In the genomic region with DNA sequence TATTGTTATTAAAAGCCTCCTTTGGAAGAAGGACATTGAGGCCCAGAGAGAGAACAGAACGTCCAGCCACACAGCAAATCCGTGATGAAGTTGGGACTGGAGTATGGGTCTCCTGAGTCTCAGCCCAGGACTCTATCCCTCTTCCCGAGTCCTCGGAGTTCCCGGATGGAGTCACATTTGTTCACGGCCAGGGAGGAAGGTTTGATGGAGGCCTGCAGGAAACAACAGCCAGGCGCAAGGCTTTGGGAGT, we compare ENCODE assay signal across 9 cellular contexts. TPM values are rescaled to one million over a fixed set of nuclear protein-coding genes. Genes with fewer than 3 reads are reported as not detected.
DNase-seq lines count a peak whose midpoint lies in the region; ATAC-seq lines count a peak whose summit lies in the region.
"Had no signal": no experiment of that assay in that cellular context is flagged by ENCODE, and none has a peak within 500 bp of the region (broad histone marks: within the 10 kb centered on the region; RNA-seq: fewer than 3 reads in every experiment).

No MANE protein-coding gene starts in this region.

- peaks cover 45% of the 10 kb centered on the region for H3K36me3 ChIP-seq in BLaER1
- peaks cover 40% of the 10 kb centered on the region for H3K36me3 ChIP-seq in HUES48 (ENCODE audit: control insufficient read depth, insufficient read depth, low read length)
- peaks cover 20% of the 10 kb centered on the region for H3K36me3 ChIP-seq in muscle layer of colon (ENCODE audit: insufficient read depth, low read length)

- H3K27me3 ChIP-seq in BLaER1 = no peaks in the 10 kb centered on the region
- H3K27me3 ChIP-seq in HUES48 (ENCODE audit: control insufficient read depth, insufficient read depth, low read length) = no peaks in the 10 kb centered on the region
- no peaks in the 10 kb centered on the region for H3K27me3 ChIP-seq in muscle layer of colon (ENCODE audit: control insufficient read depth in 1 of 2, insufficient read depth in 2 of 2, low read length in 2 of 2)

- H3K9me3 Mint-ChIP-seq in central memory CD8-positive, alpha-beta T cell = no peaks in the 10 kb centered on the region

- peaks cover 33% of the 10 kb centered on the region for H3K4me1 Mint-ChIP-seq in central memory CD8-positive, alpha-beta T cell

- no peaks in the 10 kb centered on the region for H3K9me3 ChIP-seq in BLaER1
- H3K9me3 ChIP-seq in HUES48 (ENCODE audit: control insufficient read depth, insufficient read depth, low read length) = no peaks in the 10 kb centered on the region
- H3K9me3 ChIP-seq in muscle layer of colon (ENCODE audit: low read length) = no peaks in the 10 kb centered on the region

- no peaks in the 10 kb centered on the region for H3K27me3 Mint-ChIP-seq in central memory CD8-positive, alpha-beta T cell

- H3K4me3 ChIP-seq in BLaER1 = peak overlapping the region; percentile 82
- H3K4me3 ChIP-seq in HUES48 (ENCODE audit: low read depth, low read length) = peak overlapping the region; percentile 72
- peak overlapping the region; percentile 72 to 79 for H3K4me3 ChIP-seq in muscle layer of colon (ENCODE audit: low read depth in 1 of 2, low read length in 2 of 2)

- DNase-seq in central memory CD8-positive, alpha-beta T cell (ENCODE audit: low spot score in 2 of 2) = no peak
- DNase-seq in cerebellar nuclear complex (lab: John Stamatoyannopoulos, UW) = no peak

- peak overlapping the region; percentile 95 for H3K4me2 ChIP-seq in BLaER1

- peaks cover 42% of the 10 kb centered on the region for H3K4me1 ChIP-seq in BLaER1
- H3K4me1 ChIP-seq in HUES48 (ENCODE audit: control insufficient read depth, insufficient read depth, low read length) = peaks cover 19% of the 10 kb centered on the region
- peaks cover 35% of the 10 kb centered on the region for H3K4me1 ChIP-seq in muscle layer of colon (ENCODE audit: insufficient read depth, low read length)

- H3K36me3 Mint-ChIP-seq in central memory CD8-positive, alpha-beta T cell (ENCODE audit: insufficient read depth) = peaks cover 29% of the 10 kb centered on the region

- H3K27ac Mint-ChIP-seq in central memory CD8-positive, alpha-beta T cell (ENCODE audit: low read depth) = peak overlapping the region; percentile 97

- H3K27ac ChIP-seq in BLaER1 (peak overlapping the region; percentile 90), HUES48 (ENCODE audit: low read depth, low read length) (peak overlapping the region; percentile 94), muscle layer of colon (ENCODE audit: low read depth, low read length) (peak overlapping the region; percentile 92)

- H3K4me3 Mint-ChIP-seq in central memory CD8-positive, alpha-beta T cell = peak overlapping the region; percentile 92

- peak overlapping the region; percentile 96 for H3K9ac ChIP-seq in BLaER1
- peak overlapping the region; percentile 46 for H3K9ac ChIP-seq in HUES48 (ENCODE audit: low read depth, low read length)
- peak overlapping the region; percentile 58 for H3K9ac ChIP-seq in muscle layer of colon (ENCODE audit: low read length)

- no peak for ATAC-seq in central memory CD8-positive, alpha-beta T cell (replicated peaks; ENCODE audit: extremely low read depth, poor library complexity, severe bottlenecking)
- ATAC-seq in GM18498 (IDR thresholded peaks at IDR 0.05; ENCODE audit: unreplicated experiment) (no peak), esophagus mucosa (no peak), HG03571 (IDR thresholded peaks at IDR 0.05; ENCODE audit: unreplicated experiment) (no peak)

- peaks cover 41% of the 10 kb centered on the region for H4K20me1 ChIP-seq in BLaER1

RNA-seq across cellular contexts. Expression of gene TXLNA, which starts 0.4 kb away (rescaled TPM):
- total RNA-seq in esophagus mucosa = 37.0 TPM

RNA-seq across cellular contexts. Expression of gene CCDC28B, which starts 21.3 kb away (rescaled TPM):
- total RNA-seq in esophagus mucosa = 1.1 TPM

RNA-seq across cellular contexts. Expression of gene IQCC, which starts 26.4 kb away (rescaled TPM):
- total RNA-seq in esophagus mucosa = 1.3 TPM

RNA-seq across cellular contexts. Expression of gene DCDC2B, which starts 29.8 kb away (rescaled TPM):
- not detected for total RNA-seq in esophagus mucosa
- total RNA-seq: lung microvascular endothelial cell had no signal

RNA-seq across cellular contexts. Expression of gene TMEM234, which starts 43.0 kb away (rescaled TPM):
- total RNA-seq in esophagus mucosa = 11.0 TPM

Comparison
In these comparisons a context has a peak if more than half of its experiments do, and no peak if none do; other contexts are left out.
1. H3K9ac ChIP-seq: peak in every context shown above with its lines; median percentile 96 in BLaER1; 58 in muscle layer of colon; 46 in HUES48.